In genomic region chr17:16419074-16419928, GRCh38 we compare ENCODE assay signal across 1 cellular context.
TF ChIP-seq lines count a peak whose summit lies in the region.

No MANE protein-coding gene starts in this region.

TF ChIP-seq in SK-N-SH, 30 proteins besides CTCF, POLR2A, EP300 and RAD21 (continued from another document):
- TF ChIP-seq IRF3 (IDR thresholded peaks at IDR 0.05; ENCODE audit: low read depth, low read length) (no peak), SIN3A (IDR thresholded peaks at IDR 0.05; ENCODE audit: borderline replicate concordance, low read depth, low read length) (no peak; the same call in 1 of the 2 replicates), YY1 (IDR thresholded peaks at IDR 0.05; ENCODE audit: low read depth) (no peak), MXI1 (IDR thresholded peaks at IDR 0.05; ENCODE audit: low read depth, low read length) (no peak), REST (IDR thresholded peaks at IDR 0.05; ENCODE audit: low read depth, low read length) (peak; percentile 60), CHD2 (IDR thresholded peaks at IDR 0.05; ENCODE audit: low read length, partially characterized antibody) (no peak), GATA2 (CRISPR knock-in tag; IDR thresholded peaks at IDR 0.05) (peak; percentile 50), RCOR1 (IDR thresholded peaks at IDR 0.05; ENCODE audit: low read length) (no peak), EZH2phosphoT487 (IDR thresholded peaks at IDR 0.05; ENCODE audit: borderline replicate concordance, low read depth) (no peak), FOXM1 (IDR thresholded peaks at IDR 0.05; ENCODE audit: low read depth) (0 out of 2 replicates have a peak, but pooled peaks have one; percentile 27), NRF1 (IDR thresholded peaks at IDR 0.05; ENCODE audit: low read depth, low read length) (no peak), TCF12 (IDR thresholded peaks at IDR 0.05) (peak; percentile 93), GABPA (IDR thresholded peaks at IDR 0.05; ENCODE audit: low read depth) (peak; percentile 44), NFIC (IDR thresholded peaks at IDR 0.05; ENCODE audit: borderline replicate concordance) (peak; percentile 62; the same call in 1 of the 2 replicates), USF1 (IDR thresholded peaks at IDR 0.05; ENCODE audit: borderline replicate concordance, low read depth) (0 out of 2 replicates have a peak, but pooled peaks have one; percentile 41)
- TF ChIP-seq, protein P1, sequence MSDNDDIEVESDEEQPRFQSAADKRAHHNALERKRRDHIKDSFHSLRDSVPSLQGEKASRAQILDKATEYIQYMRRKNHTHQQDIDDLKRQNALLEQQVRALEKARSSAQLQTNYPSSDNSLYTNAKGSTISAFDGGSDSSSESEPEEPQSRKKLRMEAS (IDR thresholded peaks at IDR 0.05; ENCODE audit: low read depth), result peak; percentile 85
